Comparison of ENCODE assay signal across 8 cellular contexts in the genomic region with DNA sequence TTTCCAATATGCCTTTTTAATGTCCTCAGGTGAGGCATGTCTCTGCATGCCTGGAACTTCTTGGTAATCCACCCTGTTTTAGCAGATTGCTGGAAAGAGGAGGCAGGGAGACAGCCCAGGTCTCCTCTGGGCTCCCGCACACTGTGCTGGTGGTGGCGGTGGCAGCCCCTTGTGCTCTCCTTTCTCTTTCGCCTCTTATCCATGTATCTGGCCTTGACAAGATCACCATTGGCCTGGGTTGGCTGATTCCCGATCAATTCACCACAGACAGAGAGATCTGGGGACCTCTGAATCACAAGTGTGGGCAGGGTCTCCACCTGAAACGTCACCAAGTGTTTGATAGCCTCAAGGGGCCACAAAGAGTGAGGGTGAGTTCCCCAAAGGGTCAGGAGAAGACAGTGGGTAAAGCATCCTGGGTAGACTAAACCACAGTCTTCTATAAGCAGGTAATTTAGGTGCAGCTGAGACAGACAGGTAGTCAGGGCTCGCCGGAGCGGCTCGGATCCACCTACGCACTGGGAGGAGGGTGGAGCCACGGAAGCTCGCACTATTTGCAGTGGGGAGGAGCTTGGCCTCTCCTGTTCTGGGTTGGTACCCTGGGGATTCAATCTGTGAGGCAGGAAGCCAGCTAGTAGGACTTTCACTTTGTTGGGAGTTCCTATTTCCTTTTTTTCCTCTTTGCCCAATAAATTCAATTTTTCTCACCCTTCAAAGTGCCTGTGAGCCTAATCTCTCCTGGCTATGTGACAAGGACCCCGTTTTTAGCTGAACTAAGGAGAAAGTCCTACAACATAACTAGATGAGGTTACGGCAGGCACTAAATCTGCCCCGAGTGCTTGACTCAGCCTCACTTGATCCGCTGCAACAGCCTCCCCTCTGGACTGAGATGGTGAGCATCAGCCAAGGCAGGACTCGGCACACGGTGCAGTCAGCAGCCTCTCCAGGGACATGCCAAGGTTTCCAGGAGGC. TPM values are rescaled to one million over a fixed set of nuclear protein-coding genes. Genes with fewer than 3 reads are reported as not detected.
A peak's percentile ranks its signal among the peaks of the same experiment; 100 is the strongest.
DNase-seq lines count a peak whose midpoint lies in the region; ATAC-seq and TF ChIP-seq lines count a peak whose summit lies in the region.

No MANE protein-coding gene starts in this region.

- ATAC-seq in Right ventricle myocardium inferior = peak; percentile 80
- ATAC-seq in HG02938 (IDR thresholded peaks at IDR 0.05; ENCODE audit: unreplicated experiment) = peak; percentile 95
- ATAC-seq in activated CD8-positive, alpha-beta T cell treated with anti-CD3 and anti-CD28 coated beads, Interleukin-2, amount 10 ng/mL, durations not matched to agents 7 days and 5 days = peak; percentile 94
- peak; percentile 89 for ATAC-seq in omental fat pad (ENCODE audit: low FRiP score)

- peak overlapping the region; percentile 65 for H3K4me3 ChIP-seq in fibroblast of mammary gland (ENCODE audit: control insufficient read depth, low read depth, low read length)

- peak; percentile 72 for DNase-seq in Right ventricle myocardium inferior (ENCODE audit: missing footprints)
- no peak for DNase-seq in cardiac septum (ENCODE audit: low spot score)
- peak; percentile 35 for DNase-seq in NCI-H2107 (lab: John Stamatoyannopoulos, UW)
- DNase-seq in activated CD8-positive, alpha-beta T cell treated with anti-CD3 and anti-CD28 coated beads, Interleukin-2, amount 10 ng/mL, durations not matched to agents 7 days and 5 days = peak; percentile 53
- DNase-seq in fibroblast of mammary gland (ENCODE audit: low read depth) = peak; percentile 89
- DNase-seq in omental fat pad (ENCODE audit: low spot score) = peak; percentile 40
- DNase-seq in type B pancreatic cell (ENCODE audit: extremely low spot score, unreplicated experiment) = no peak

- H3K4me1 Mint-ChIP-seq in activated CD8-positive, alpha-beta T cell treated with anti-CD3 and anti-CD28 coated beads, Interleukin-2, amount 10 ng/mL, durations not matched to agents 7 days and 5 days (ENCODE audit: low read depth) = peaks cover 16% of the 10 kb centered on the region
- H3K4me1 Mint-ChIP-seq in type B pancreatic cell (ENCODE audit: unreplicated experiment) = peaks cover 29% of the 10 kb centered on the region

- CTCF ChIA-PET in activated CD8-positive, alpha-beta T cell treated with anti-CD3 and anti-CD28 coated beads, Interleukin-2, amount 10 ng/mL, durations not matched to agents 7 days and 5 days (lab: Charles Lee) = interaction anchor here (1.0 kb wide), 2 partner anchors 84 to 155 kb away, joined by 3 read pairs; no protein-coding TSS in a partner anchor

- TF ChIP-seq CTCF in fibroblast of mammary gland (conservative IDR thresholded peaks at IDR 0.05; ENCODE audit: control insufficient read depth, insufficient read depth, low read depth, low read length) = no peak
- no peak for TF ChIP-seq CTCF in omental fat pad (IDR thresholded peaks at IDR 0.05)
- TF ChIP-seq CTCF in type B pancreatic cell (conservative IDR thresholded peaks at IDR 0.05) = no peak

- H3K27me3 Mint-ChIP-seq in activated CD8-positive, alpha-beta T cell treated with anti-CD3 and anti-CD28 coated beads, Interleukin-2, amount 10 ng/mL, durations not matched to agents 7 days and 5 days (ENCODE audit: low read depth) = peaks cover 10% of the 10 kb centered on the region
- H3K27me3 Mint-ChIP-seq in type B pancreatic cell = no peaks in the 10 kb centered on the region

- no peaks in the 10 kb centered on the region for H3K9me3 Mint-ChIP-seq in activated CD8-positive, alpha-beta T cell treated with anti-CD3 and anti-CD28 coated beads, Interleukin-2, amount 10 ng/mL, durations not matched to agents 7 days and 5 days (ENCODE audit: insufficient read depth)
- peaks cover 6% of the 10 kb centered on the region for H3K9me3 Mint-ChIP-seq in type B pancreatic cell

- POLR2A ChIA-PET in activated CD8-positive, alpha-beta T cell treated with anti-CD3 and anti-CD28 coated beads, Interleukin-2, amount 10 ng/mL, durations not matched to agents 7 days and 5 days (lab: Charles Lee) = no interaction called here

- intact Hi-C loops in Right ventricle myocardium inferior (cut with DNase I) = no loop called here
- intact Hi-C loops in cardiac septum (cut with DNase I) = no loop called here

- no peak overlapping the region for H3K27ac Mint-ChIP-seq in activated CD8-positive, alpha-beta T cell treated with anti-CD3 and anti-CD28 coated beads, Interleukin-2, amount 10 ng/mL, durations not matched to agents 7 days and 5 days
- peak overlapping the region; percentile 92 for H3K27ac Mint-ChIP-seq in type B pancreatic cell

- H3K4me3 Mint-ChIP-seq in activated CD8-positive, alpha-beta T cell treated with anti-CD3 and anti-CD28 coated beads, Interleukin-2, amount 10 ng/mL, durations not matched to agents 7 days and 5 days = peak overlapping the region; percentile 57
- H3K4me3 Mint-ChIP-seq in type B pancreatic cell = peak overlapping the region; percentile 78

- no peaks in the 10 kb centered on the region for H3K36me3 Mint-ChIP-seq in activated CD8-positive, alpha-beta T cell treated with anti-CD3 and anti-CD28 coated beads, Interleukin-2, amount 10 ng/mL, durations not matched to agents 7 days and 5 days (ENCODE audit: low read depth)
- H3K36me3 Mint-ChIP-seq in type B pancreatic cell = peaks cover 4% of the 10 kb centered on the region

RNA-seq across cellular contexts. Expression of a gene that starts 57.6 kb away (rescaled TPM):
- 445 TPM for total RNA-seq in Right ventricle myocardium inferior
- total RNA-seq in cardiac septum = 396 TPM
- total RNA-seq in activated CD8-positive, alpha-beta T cell treated with anti-CD3 and anti-CD28 coated beads, Interleukin-2, amount 10 ng/mL, durations not matched to agents 7 days and 5 days = not detected
- total RNA-seq in omental fat pad = 10 to 100 TPM in 2 of 4 donors, 1 to 10 TPM in 2; 5.2 to 15.8 (median 8.6) TPM
- 8.0 and 15.8 TPM in 2 replicates for total RNA-seq in type B pancreatic cell (ENCODE audit: low replicate concordance)

Comparison
In these comparisons a context has a peak if more than half of its experiments do, and no peak if none do; other contexts are left out.
1. DNase-seq: peak in Right ventricle myocardium inferior (single experiment), NCI-H2107 (single experiment), activated CD8-positive, alpha-beta T cell treated with anti-CD3 and anti-CD28 coated beads, Interleukin-2, amount 10 ng/mL, durations not matched to agents 7 days and 5 days (single experiment), fibroblast of mammary gland (single experiment) and omental fat pad (single experiment); none in cardiac septum (single experiment) and type B pancreatic cell (single experiment).
2. RNA of a gene that starts 57.6 kb away (total RNA-seq): 445 TPM in Right ventricle myocardium inferior (single experiment) and 396 TPM in cardiac septum (single experiment); 8.0 to 15.8 TPM in type B pancreatic cell, 5.2 to 15.8 TPM in omental fat pad and not detected in activated CD8-positive, alpha-beta T cell treated with anti-CD3 and anti-CD28 coated beads, Interleukin-2, amount 10 ng/mL, durations not matched to agents 7 days and 5 days; every median in the first group is over 10 times any median in the second.
3. Peak in every context shown above with its lines, with median percentiles within 50 percentile points of each other: ATAC-seq.